In genomic region chr15:82709421-82710207, GRCh38 we compare ENCODE assay signal across 1 cellular context.
A peak's percentile ranks its signal among the peaks of the same experiment; 100 is the strongest.
TF ChIP-seq lines count a peak whose summit lies in the region.

Gene AP3B2, minus strand, starts transcription at chr15:82709875. Its CDS starts 169 bp downstream, at chr15:82709706.

TF ChIP-seq in HEK293, 187 proteins besides CTCF, POLR2A, EP300 and RAD21 (continued from another document and continues in another):
- TF ChIP-seq ZNF513 (tag by site-specific recombination; IDR thresholded peaks at IDR 0.05) (no peak), ZNF624 (tag by site-specific recombination; IDR thresholded peaks at IDR 0.05) (no peak), SP7 (tag by site-specific recombination; IDR thresholded peaks at IDR 0.05) (no peak), PRDM4 (tag by site-specific recombination; IDR thresholded peaks at IDR 0.05) (no peak), ZNF16 (tag by site-specific recombination; IDR thresholded peaks at IDR 0.05; ENCODE audit: low read depth) (no peak), ZFP37 (tag by site-specific recombination; IDR thresholded peaks at IDR 0.05) (peak; percentile 71), ZNF10 (tag by site-specific recombination; IDR thresholded peaks at IDR 0.05) (peak; percentile 72; the same call in 1 of the 2 replicates), GFI1B (tag by site-specific recombination; IDR thresholded peaks at IDR 0.05) (peak; percentile 52; the same call in 1 of the 2 replicates), ZNF768 (tag by site-specific recombination; IDR thresholded peaks at IDR 0.05) (no peak), ZFHX2 (tag by site-specific recombination; conservative IDR thresholded peaks at IDR 0.05) (peak; percentile 74), ZNF777 (tag by site-specific recombination; IDR thresholded peaks at IDR 0.05; ENCODE audit: borderline replicate concordance) (peak; percentile 51; the same call in 1 of the 2 replicates), ZNF561 (tag by site-specific recombination; IDR thresholded peaks at IDR 0.05; ENCODE audit: borderline replicate concordance) (peak; percentile 25; the same call in 1 of the 2 replicates), ZBTB48 (tag by site-specific recombination; IDR thresholded peaks at IDR 0.05) (peak; percentile 46), REST (tag by site-specific recombination; IDR thresholded peaks at IDR 0.05) (peak; percentile 90), ZXDB (tag by site-specific recombination; IDR thresholded peaks at IDR 0.05) (peak; percentile 43), KLF16 (tag by site-specific recombination; IDR thresholded peaks at IDR 0.05) (peak; percentile 85), ZFP69B (tag by site-specific recombination; IDR thresholded peaks at IDR 0.05) (peak; percentile 44; the same call in 1 of the 2 replicates), ZNF76 (tag by site-specific recombination; IDR thresholded peaks at IDR 0.05; ENCODE audit: borderline replicate concordance, low read depth) (peak; percentile 13; the same call in 1 of the 2 replicates), ZNF660 (tag by site-specific recombination; IDR thresholded peaks at IDR 0.05) (peak; percentile 59; the same call in 1 of the 2 replicates), INSM2 (tag by site-specific recombination; IDR thresholded peaks at IDR 0.05) (no peak), KLF17 (tag by site-specific recombination; IDR thresholded peaks at IDR 0.05) (peak; percentile 63), PBX3 (CRISPR knock-in tag; IDR thresholded peaks at IDR 0.05) (peak; percentile 25; the same call in 1 of the 2 replicates), ZNF2 (tag by site-specific recombination; IDR thresholded peaks at IDR 0.05) (peak; percentile 45; the same call in 1 of the 2 replicates), ZNF610 (tag by site-specific recombination; IDR thresholded peaks at IDR 0.05; ENCODE audit: borderline replicate concordance) (0 out of 2 replicates have a peak, but pooled peaks have one; percentile 28), KLF1 (tag by site-specific recombination; IDR thresholded peaks at IDR 0.05) (peak; percentile 89), ZNF501 (tag by site-specific recombination; IDR thresholded peaks at IDR 0.05) (0 out of 2 replicates have a peak, but pooled peaks have one; percentile 39), ZNF596 (tag by site-specific recombination; IDR thresholded peaks at IDR 0.05) (0 out of 2 replicates have a peak, but pooled peaks have one; percentile 24), ZNF645 (tag by site-specific recombination; IDR thresholded peaks at IDR 0.05) (no peak), SP2 (tag by site-specific recombination; IDR thresholded peaks at IDR 0.05) (peak; percentile 82), ZNF549 (tag by site-specific recombination; IDR thresholded peaks at IDR 0.05) (no peak), ZNF518A (tag by site-specific recombination; conservative IDR thresholded peaks at IDR 0.05; ENCODE audit: low read depth) (0 out of 2 replicates have a peak, but pooled peaks have one; percentile 11), ZNF184 (tag by site-specific recombination; IDR thresholded peaks at IDR 0.05) (peak; percentile 6; the same call in 1 of the 2 replicates), PATZ1 (tag by site-specific recombination; IDR thresholded peaks at IDR 0.05) (peak; percentile 59; the same call in 1 of the 2 replicates), KLF9 (tag by site-specific recombination; IDR thresholded peaks at IDR 0.05; ENCODE audit: low read depth) (peak; percentile 97), ZIC2 (tag by site-specific recombination; IDR thresholded peaks at IDR 0.05) (peak; percentile 31; the same call in 1 of the 2 replicates)
